ENCODE assay signal across 29 cellular contexts in the genomic region with DNA sequence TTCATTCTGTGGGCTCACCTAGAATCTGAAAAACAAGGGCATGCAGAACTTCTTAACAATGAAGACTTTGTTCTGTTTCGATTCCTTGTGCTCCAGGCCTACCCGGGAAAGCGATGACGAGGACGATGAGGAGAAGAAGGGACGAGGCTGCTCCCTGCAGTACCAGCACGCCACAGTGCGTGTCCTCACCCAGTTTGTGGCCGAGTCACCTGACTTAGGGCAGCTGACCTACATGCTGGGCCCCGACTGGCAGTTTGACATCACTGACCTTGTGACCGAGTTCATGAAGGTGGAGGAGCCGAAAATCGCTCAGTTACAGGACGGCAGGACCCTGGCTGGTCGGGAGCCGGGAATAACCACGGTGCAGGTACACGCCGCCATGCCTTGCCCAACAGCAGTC.
"Had no signal": no experiment of that assay in that cellular context is flagged by ENCODE, and none has a peak within 500 bp of the region (broad histone marks: within the 10 kb centered on the region; RNA-seq: fewer than 3 reads in every experiment).

No MANE protein-coding gene starts in this region.

- H3K9me3 ChIP-seq: colonic mucosa, esophagus muscularis mucosa, gastroesophageal sphincter, heart left ventricle, left lung, mucosa of descending colon, psoas muscle, spleen, suprapubic skin, transverse colon, upper lobe of right lung, uterus had no signal

- H3K79me2 ChIP-seq: hepatocyte had no signal

- H2AFZ ChIP-seq: hepatocyte, neural progenitor cell had no signal

- H3K4me3 ChIP-seq: colonic mucosa, esophagus muscularis mucosa, gastroesophageal sphincter, heart left ventricle, hepatocyte, left lung, mucosa of descending colon, neural progenitor cell, psoas muscle, skin epidermis, spleen, suprapubic skin, transverse colon, upper lobe of right lung, uterus had no signal

- H3K4me1 ChIP-seq: colonic mucosa, esophagus muscularis mucosa, foreskin keratinocyte, gastroesophageal sphincter, heart left ventricle, left lung, psoas muscle, spleen, suprapubic skin, transverse colon, upper lobe of right lung, uterus had no signal

- H3K27ac ChIP-seq: colonic mucosa, esophagus muscularis mucosa, foreskin keratinocyte, gastroesophageal sphincter, heart left ventricle, hepatocyte, left lung, neural progenitor cell, psoas muscle, skin epidermis, spleen, suprapubic skin, transverse colon, upper lobe of right lung, uterus had no signal

- H3K27me3 Mint-ChIP-seq: dendritic cell treated with granulocyte-macrophage colony-stimulating factor and Interleukin-4, amounts not matched to agents 40 ng/mL and 50 ng/mL, for 4 days; naive B cell; stimulated activated naive B cell treated with anti-CD40 and anti-IgM and Interleukin-4, amounts not matched to agents 10 μg/mL and 1 μg/mL and 100 μg/mL, for 72 hours; stimulated activated naive CD8-positive, alpha-beta T cell treated with anti-CD3 and anti-CD28 coated beads, Interleukin-15, Interleukin-2, amounts not matched to agents 100 ng/mL and 50 ng/mL, for 24 hours had no signal

- H3K27me3 ChIP-seq: colonic mucosa, esophagus muscularis mucosa, foreskin keratinocyte, gastroesophageal sphincter, hepatocyte, left lung, neural progenitor cell, spleen, suprapubic skin, transverse colon, upper lobe of right lung, uterus had no signal

- FAIRE-seq: endothelial cell of umbilical vein, kidney had no signal

- ATAC-seq: foreskin keratinocyte; gastroesophageal sphincter; heart left ventricle; left lung; mucosa of descending colon; psoas muscle; stimulated activated naive B cell treated with anti-CD40 and anti-IgM and Interleukin-4, amounts not matched to agents 10 μg/mL and 1 μg/mL and 100 μg/mL, for 72 hours; upper lobe of right lung had no signal

- H3K4me1 Mint-ChIP-seq: naive B cell; nephron; neural progenitor cell; stimulated activated naive B cell treated with anti-CD40 and anti-IgM and Interleukin-4, amounts not matched to agents 10 μg/mL and 1 μg/mL and 100 μg/mL, for 72 hours had no signal

- H3K9me3 Mint-ChIP-seq: nephron, neural progenitor cell had no signal

- H3K4me2 ChIP-seq: hepatocyte, neural progenitor cell had no signal

- H3K27ac Mint-ChIP-seq: dendritic cell treated with granulocyte-macrophage colony-stimulating factor and Interleukin-4, amounts not matched to agents 40 ng/mL and 50 ng/mL, for 4 days; mesothelial cell of epicardium; naive B cell; nephron; neural progenitor cell; stimulated activated naive B cell treated with anti-CD40 and anti-IgM and Interleukin-4, amounts not matched to agents 10 μg/mL and 1 μg/mL and 100 μg/mL, for 72 hours; stimulated activated naive CD8-positive, alpha-beta T cell treated with anti-CD3 and anti-CD28 coated beads, Interleukin-15, Interleukin-2, amounts not matched to agents 100 ng/mL and 50 ng/mL, for 24 hours had no signal

- H3K36me3 ChIP-seq: colonic mucosa, esophagus muscularis mucosa, gastroesophageal sphincter, heart left ventricle, left lung, neural progenitor cell, spleen, suprapubic skin, transverse colon, upper lobe of right lung, uterus had no signal

- H3K4me3 Mint-ChIP-seq: dendritic cell treated with granulocyte-macrophage colony-stimulating factor and Interleukin-4, amounts not matched to agents 40 ng/mL and 50 ng/mL, for 4 days; mesothelial cell of epicardium; naive B cell; nephron; neural progenitor cell; stimulated activated naive B cell treated with anti-CD40 and anti-IgM and Interleukin-4, amounts not matched to agents 10 μg/mL and 1 μg/mL and 100 μg/mL, for 72 hours; stimulated activated naive CD8-positive, alpha-beta T cell treated with anti-CD3 and anti-CD28 coated beads, Interleukin-15, Interleukin-2, amounts not matched to agents 100 ng/mL and 50 ng/mL, for 24 hours had no signal

- DNase-seq: colonic mucosa; effector CD8-positive, alpha-beta T cell; foreskin keratinocyte; heart left ventricle; kidney; left lung; mesenchymal stem cell; mucosa of descending colon; naive B cell; nucleus accumbens; psoas muscle; right cardiac atrium; spleen; stimulated activated CD4-positive, alpha-beta T cell treated with anti-CD3 and anti-CD28 coated beads, Interleukin-2, amount 100 ng/mL, for 48 hours; stimulated activated naive B cell treated with anti-CD40 and anti-IgM and Interleukin-4, amounts not matched to agents 10 μg/mL and 1 μg/mL and 100 μg/mL, for 72 hours; transverse colon; upper lobe of right lung; uterus had no signal

- H3K36me3 Mint-ChIP-seq: mesothelial cell of epicardium; naive B cell; neural progenitor cell; stimulated activated naive B cell treated with anti-CD40 and anti-IgM and Interleukin-4, amounts not matched to agents 10 μg/mL and 1 μg/mL and 100 μg/mL, for 72 hours had no signal
